In the genomic region with DNA sequence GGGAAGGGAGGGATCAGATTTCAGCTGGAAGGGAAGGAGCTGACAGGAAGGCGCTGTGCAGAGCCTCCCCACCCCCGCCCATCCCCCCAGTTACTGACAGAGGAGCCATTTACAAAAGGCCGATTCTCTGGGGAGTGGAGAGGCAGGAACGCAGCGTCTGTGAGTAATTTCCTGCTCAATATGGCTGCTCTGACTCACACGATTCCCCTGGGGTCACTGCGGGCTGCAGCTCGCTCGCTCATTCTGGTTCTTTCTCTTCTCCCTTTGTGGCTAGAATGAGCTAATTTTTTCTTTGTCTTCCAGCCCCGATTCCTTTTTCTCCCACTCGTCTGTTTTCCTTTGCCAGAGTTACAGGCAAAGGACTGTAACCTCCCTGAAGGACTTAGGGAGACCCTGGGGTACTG, we compare ENCODE assay signal across 8 cellular contexts. TPM values are rescaled to one million over a fixed set of nuclear protein-coding genes. Genes with fewer than 3 reads are reported as not detected.
DNase-seq lines count a peak whose midpoint lies in the region; ATAC-seq and TF ChIP-seq lines count a peak whose summit lies in the region.

No MANE protein-coding gene starts in this region.

- H3K9me3 ChIP-seq in liver (ENCODE audit: control insufficient read depth in 4 of 4, low read length in 3 of 4): no peaks in the 10 kb centered on the region

- peak; percentile 49 to 51 for TF ChIP-seq RAD21 in liver (IDR thresholded peaks at IDR 0.05)

- no peak for TF ChIP-seq CTCF in liver (IDR thresholded peaks at IDR 0.05; ENCODE audit: low read depth, low read length, missing input control)

- H3K4me1 ChIP-seq in liver (ENCODE audit: control insufficient read depth in 4 of 4, insufficient read depth in 4 of 4, low read length in 3 of 4): peaks cover 15 to 76% (median 55%) of the 10 kb centered on the region in 4 donors

- in situ Hi-C loops in ACHN (cut with HindIII; ENCODE audit: low pct_ligation_motif_present, low pct_unique_long_range_greater_than_20kb, low sequenced_read_pairs): no loop called here

- ATAC-seq in GM18873 (IDR thresholded peaks at IDR 0.05; ENCODE audit: low FRiP score, unreplicated experiment) (peak; percentile 39), HG03378 (IDR thresholded peaks at IDR 0.05; ENCODE audit: unreplicated experiment) (peak; percentile 54)

- H3K4me3 ChIP-seq in liver (ENCODE audit: low read depth in 1 of 3, low read length in 3 of 3): peak overlapping the region; percentile 51 to 64 (median 60)

- peak; percentile 97 for DNase-seq in ACHN
- DNase-seq in NCI-H510A (lab: John Stamatoyannopoulos, UW): peak; percentile 88
- peak; percentile 75 to 78 for DNase-seq in activated CD4-positive, alpha-beta T cell treated with anti-CD3 and anti-CD28 coated beads, Interleukin-2, amount 50 U/mL, for 4 hours
- peak; percentile 97 to 100 for DNase-seq in dermis microvascular lymphatic vessel endothelial cell (ENCODE audit: low read depth in 2 of 2)
- DNase-seq in stimulated activated CD4-positive, alpha-beta T cell treated with anti-CD3 and anti-CD28 coated beads, Interleukin-4, amount 100 ng/mL, for 4 hours: peak; percentile 67 to 86

- WGBS in liver: 2% methylated on average over 11 of the region's 11 CpGs

- peak overlapping the region; percentile 93 to 99 for H3K9ac ChIP-seq in liver (ENCODE audit: low read depth in 1 of 2, low read length in 2 of 2)

- H3K36me3 ChIP-seq in liver (ENCODE audit: control insufficient read depth in 4 of 4, insufficient read depth in 3 of 4, low read depth in 1 of 4, low read length in 3 of 4): peaks cover 3 to 5% (median 4%) of the 10 kb centered on the region in 4 donors

- peak overlapping the region; percentile 98 for H3K27ac ChIP-seq in liver (ENCODE audit: low read depth in 1 of 2, low read length in 2 of 2)

- no peaks in the 10 kb centered on the region for H3K27me3 ChIP-seq in liver (ENCODE audit: control insufficient read depth in 4 of 4, insufficient read depth in 4 of 4, low read length in 3 of 4)

TF ChIP-seq in liver, 16 proteins besides CTCF, POLR2A, EP300 and RAD21:
- TF ChIP-seq TAF1 (conservative IDR thresholded peaks at IDR 0.05): peak; percentile 82
- TF ChIP-seq FOXA2 (IDR thresholded peaks at IDR 0.05): peak; percentile 44
- no peak for TF ChIP-seq HNF4G (IDR thresholded peaks at IDR 0.05)
- TF ChIP-seq, protein P1, sequence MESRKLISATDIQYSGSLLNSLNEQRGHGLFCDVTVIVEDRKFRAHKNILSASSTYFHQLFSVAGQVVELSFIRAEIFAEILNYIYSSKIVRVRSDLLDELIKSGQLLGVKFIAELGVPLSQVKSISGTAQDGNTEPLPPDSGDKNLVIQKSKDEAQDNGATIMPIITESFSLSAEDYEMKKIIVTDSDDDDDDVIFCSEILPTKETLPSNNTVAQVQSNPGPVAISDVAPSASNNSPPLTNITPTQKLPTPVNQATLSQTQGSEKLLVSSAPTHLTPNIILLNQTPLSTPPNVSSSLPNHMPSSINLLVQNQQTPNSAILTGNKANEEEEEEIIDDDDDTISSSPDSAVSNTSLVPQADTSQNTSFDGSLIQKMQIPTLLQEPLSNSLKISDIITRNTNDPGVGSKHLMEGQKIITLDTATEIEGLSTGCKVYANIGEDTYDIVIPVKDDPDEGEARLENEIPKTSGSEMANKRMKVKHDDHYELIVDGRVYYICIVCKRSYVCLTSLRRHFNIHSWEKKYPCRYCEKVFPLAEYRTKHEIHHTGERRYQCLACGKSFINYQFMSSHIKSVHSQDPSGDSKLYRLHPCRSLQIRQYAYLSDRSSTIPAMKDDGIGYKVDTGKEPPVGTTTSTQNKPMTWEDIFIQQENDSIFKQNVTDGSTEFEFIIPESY (IDR thresholded peaks at IDR 0.05): peak; percentile 45
- peak in 1 of 2 donors; percentile 66 for TF ChIP-seq EGR1 (IDR thresholded peaks at IDR 0.05; ENCODE audit: low read depth in 2 of 2)
- peak; percentile 85 for TF ChIP-seq SP1 (IDR thresholded peaks at IDR 0.05)
- peak; percentile 62 to 70 for TF ChIP-seq RXRA (IDR thresholded peaks at IDR 0.05)
- peak; percentile 90 to 95 for TF ChIP-seq JUND (IDR thresholded peaks at IDR 0.05)
- TF ChIP-seq REST (IDR thresholded peaks at IDR 0.05): peak; percentile 83
- TF ChIP-seq MAX (IDR thresholded peaks at IDR 0.05): peak; percentile 19
- TF ChIP-seq HNF4A (conservative IDR thresholded peaks at IDR 0.05): peak in 1 of 2 donors; percentile 44
- TF ChIP-seq NR2F2 (IDR thresholded peaks at IDR 0.05): peak; percentile 69
- TF ChIP-seq, protein P2, sequence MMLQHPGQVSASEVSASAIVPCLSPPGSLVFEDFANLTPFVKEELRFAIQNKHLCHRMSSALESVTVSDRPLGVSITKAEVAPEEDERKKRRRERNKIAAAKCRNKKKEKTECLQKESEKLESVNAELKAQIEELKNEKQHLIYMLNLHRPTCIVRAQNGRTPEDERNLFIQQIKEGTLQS (IDR thresholded peaks at IDR 0.05): peak; percentile 67
- TF ChIP-seq FOXA1 (IDR thresholded peaks at IDR 0.05): peak; percentile 44
- peak; percentile 57 to 82 for TF ChIP-seq GABPA (IDR thresholded peaks at IDR 0.05 in 1 of 2, conservative IDR thresholded peaks at IDR 0.05 in 1 of 2)
- peak; percentile 98 for TF ChIP-seq YY1 (IDR thresholded peaks at IDR 0.05)

RNA-seq across cellular contexts. Expression of gene PTPA, which starts 28.8 kb away (rescaled TPM):
- total RNA-seq in dermis microvascular lymphatic vessel endothelial cell: 98.8 and 114 TPM in 2 replicates
- total RNA-seq in liver: 10 to 100 TPM; 27.6 to 42.6 TPM
- polyA plus RNA-seq in liver: 10 to 100 TPM; 34.1 to 66.0 TPM

RNA-seq across cellular contexts. Expression of gene CRAT, which starts 29.4 kb away (rescaled TPM):
- total RNA-seq in dermis microvascular lymphatic vessel endothelial cell (24.8 and 37.3 TPM in 2 replicates), liver (100 to 1,000 TPM in 1 of 2 donors, 10 to 100 TPM in 1; 33.8 to 121 TPM)
- polyA plus RNA-seq in liver: 100 to 1,000 TPM in 1 of 2 donors, 10 to 100 TPM in 1; 69.8 to 108 TPM

RNA-seq across cellular contexts. Expression of gene IER5L, which starts 38.1 kb away (rescaled TPM):
- total RNA-seq in dermis microvascular lymphatic vessel endothelial cell (11.2 and 22.8 TPM in 2 replicates), liver (1 to 10 TPM; 1.9 to 3.0 TPM)
- 1 to 10 TPM in 1 of 2 donors, under 1 TPM in 1; 0.40 to 3.3 TPM for polyA plus RNA-seq in liver

RNA-seq across cellular contexts. Expression of gene DOLPP1, which starts 59.1 kb away (rescaled TPM):
- total RNA-seq in dermis microvascular lymphatic vessel endothelial cell (7.6 and 10.5 TPM in 2 replicates), liver (10 to 100 TPM; 15.3 to 15.6 TPM)
- 10 to 100 TPM; 14.6 to 14.8 TPM for polyA plus RNA-seq in liver

Comparison
In these comparisons a context has a peak if more than half of its experiments do, and no peak if none do; other contexts are left out.
1. Peak in every context shown above with its lines: DNase-seq, ATAC-seq, H3K4me3 ChIP-seq and H3K27ac ChIP-seq.